ENCODE assay signal across 24 cellular contexts in genomic region chr7:139389091-139389490, GRCh38. TPM values are rescaled to one million over a fixed set of nuclear protein-coding genes. Genes with fewer than 3 reads are reported as not detected.
A peak's percentile ranks its signal among the peaks of the same experiment; 100 is the strongest.
DNase-seq lines count a peak whose midpoint lies in the region; ATAC-seq, FAIRE-seq and TF ChIP-seq lines count a peak whose summit lies in the region.
"Had no signal": no experiment of that assay in that cellular context is flagged by ENCODE, and none has a peak within 500 bp of the region (broad histone marks: within the 10 kb centered on the region; RNA-seq: fewer than 3 reads in every experiment).

No MANE protein-coding gene starts in this region.

- no peak overlapping the region for H3K9ac ChIP-seq in K562 (ENCODE audit: insufficient read depth in 1 of 2, low read depth in 2 of 2, low read length in 2 of 2)

- H3K36me3 ChIP-seq in K562 (ENCODE audit: control insufficient read depth, insufficient read depth, low read length) (peaks cover 81% of the 10 kb centered on the region), thyroid gland (peaks cover 0 to under 1% of the 10 kb centered on the region in 2 donors)

- H3K9me3 Mint-ChIP-seq in activated naive CD8-positive, alpha-beta T cell (ENCODE audit: low read depth): no peaks in the 10 kb centered on the region
- H3K9me3 Mint-ChIP-seq in activated naive CD8-positive, alpha-beta T cell treated with anti-CD3 and anti-CD28 coated beads, Interleukin-2, amount 50 U/mL, for 24 hours: no peaks in the 10 kb centered on the region
- no peaks in the 10 kb centered on the region for H3K9me3 Mint-ChIP-seq in T-cell
- H3K9me3 Mint-ChIP-seq in activated T-helper 2 cell treated with anti-CD3 and anti-CD28 coated beads, Interferon-gamma antibody, Interleukin-2, Interleukin-4, amounts not matched to agents 10 μg/mL and 5 μg/mL and 100 μg/mL, durations not matched to agents 14 hours and 24 hours and 36 hours: no peaks in the 10 kb centered on the region

- H3K4me3 Mint-ChIP-seq in activated naive CD8-positive, alpha-beta T cell: no peak overlapping the region
- H3K4me3 Mint-ChIP-seq in activated naive CD8-positive, alpha-beta T cell treated with anti-CD3 and anti-CD28 coated beads, Interleukin-2, amount 50 U/mL, for 24 hours: no peak overlapping the region
- no peak overlapping the region for H3K4me3 Mint-ChIP-seq in T-cell
- H3K4me3 Mint-ChIP-seq in activated T-helper 2 cell treated with anti-CD3 and anti-CD28 coated beads, Interferon-gamma antibody, Interleukin-2, Interleukin-4, amounts not matched to agents 10 μg/mL and 5 μg/mL and 100 μg/mL, durations not matched to agents 14 hours and 24 hours and 36 hours (ENCODE audit: low read depth): no peak overlapping the region
- H3K4me3 Mint-ChIP-seq: CD4-positive, CD25-positive, alpha-beta regulatory T cell had no signal

- H3K36me3 Mint-ChIP-seq in activated naive CD8-positive, alpha-beta T cell: peaks cover 10% of the 10 kb centered on the region
- peaks cover 63% of the 10 kb centered on the region for H3K36me3 Mint-ChIP-seq in activated naive CD8-positive, alpha-beta T cell treated with anti-CD3 and anti-CD28 coated beads, Interleukin-2, amount 50 U/mL, for 24 hours (ENCODE audit: low read depth)
- H3K36me3 Mint-ChIP-seq in T-cell: peaks cover 30% of the 10 kb centered on the region
- peaks cover 61% of the 10 kb centered on the region for H3K36me3 Mint-ChIP-seq in activated T-helper 2 cell treated with anti-CD3 and anti-CD28 coated beads, Interferon-gamma antibody, Interleukin-2, Interleukin-4, amounts not matched to agents 10 μg/mL and 5 μg/mL and 100 μg/mL, durations not matched to agents 14 hours and 24 hours and 36 hours (ENCODE audit: low read depth)

- H3K4me1 ChIP-seq in K562 (replicated peaks in 1 of 2; ENCODE audit: control insufficient read depth in 2 of 2, insufficient read depth in 2 of 2, low read length in 2 of 2) (peaks cover 0 to 4% of the 10 kb centered on the region in 2 experiments; a peak in 2 of 5 replicates), thyroid gland (peaks cover 34 to 38% of the 10 kb centered on the region in 2 donors)
- H3K4me1 ChIP-seq: BE2C had no signal

- H3K4me3 ChIP-seq in K562: no peak overlapping the region
- H3K4me3 ChIP-seq in thyroid gland (replicated peaks in 1 of 3): no peak overlapping the region

- no peak overlapping the region for H3K27ac ChIP-seq in K562 (ENCODE audit: extremely low read depth, low read depth, low read length)
- peak overlapping the region; percentile 16 to 68 (median 47) for H3K27ac ChIP-seq in thyroid gland

- intact Hi-C loops in K562 (cut with micrococcal nuclease): no loop called here
- intact Hi-C loops in thyroid gland (cut with DNase I): no loop called here
- intact Hi-C loops in activated T-helper 2 cell treated with anti-CD3 and anti-CD28 coated beads, Interferon-gamma antibody, Interleukin-2, Interleukin-4, amounts not matched to agents 10 μg/mL and 5 μg/mL and 100 μg/mL, durations not matched to agents 14 hours and 24 hours and 36 hours (cut with micrococcal nuclease): no loop called here

- no peak for FAIRE-seq in K562 (lab: Jason Lieb, UNC)
- FAIRE-seq: A204.1, GM12891, RCC 7860 had no signal

- TF ChIP-seq POLR2A in K562 (conservative IDR thresholded peaks at IDR 0.05) (no peak), thyroid gland (IDR thresholded peaks at IDR 0.05) (no peak)

- H3K27me3 ChIP-seq in K562 (ENCODE audit: control insufficient read depth in 2 of 2, insufficient read depth in 2 of 2, low read length in 2 of 2) (no peaks in the 10 kb centered on the region), thyroid gland (no peaks in the 10 kb centered on the region)
- H3K27me3 ChIP-seq: BE2C had no signal

- in situ Hi-C loops in K562 (cut with MboI): no loop called here

- no peaks in the 10 kb centered on the region for H3K27me3 Mint-ChIP-seq in activated naive CD8-positive, alpha-beta T cell
- no peaks in the 10 kb centered on the region for H3K27me3 Mint-ChIP-seq in activated naive CD8-positive, alpha-beta T cell treated with anti-CD3 and anti-CD28 coated beads, Interleukin-2, amount 50 U/mL, for 24 hours
- no peaks in the 10 kb centered on the region for H3K27me3 Mint-ChIP-seq in T-cell
- no peaks in the 10 kb centered on the region for H3K27me3 Mint-ChIP-seq in activated T-helper 2 cell treated with anti-CD3 and anti-CD28 coated beads, Interferon-gamma antibody, Interleukin-2, Interleukin-4, amounts not matched to agents 10 μg/mL and 5 μg/mL and 100 μg/mL, durations not matched to agents 14 hours and 24 hours and 36 hours (ENCODE audit: low read depth)
- H3K27me3 Mint-ChIP-seq: CD4-positive, CD25-positive, alpha-beta regulatory T cell had no signal

- TF ChIP-seq EP300 in K562 (IDR thresholded peaks at IDR 0.05; ENCODE audit: low read length): no peak

- no TSS peak for BruUV-seq in K562 (replicated peaks; lab: Mats Ljungman, UMichigan)

- no peaks in the 10 kb centered on the region for H4K20me1 ChIP-seq in K562 (replicated peaks; ENCODE audit: control insufficient read depth, insufficient read depth, low read length)

- no peaks in the 10 kb centered on the region for H3K9me1 ChIP-seq in K562 (ENCODE audit: control insufficient read depth, insufficient read depth, low read length)

- no peak for TF ChIP-seq RAD21 in K562 (CRISPR knock-in tag; conservative IDR thresholded peaks at IDR 0.05 in 1 of 2, IDR thresholded peaks at IDR 0.05 in 1 of 2)

- no peak overlapping the region for H3K4me2 ChIP-seq in K562 (ENCODE audit: insufficient read depth, low read length)

- TF ChIP-seq CTCF in K562 (IDR thresholded peaks at IDR 0.05 in 2 of 3, conservative IDR thresholded peaks at IDR 0.05 in 1 of 3; ENCODE audit: insufficient read depth in 2 of 3, low read depth in 1 of 3, low read length in 3 of 3) (no peak), thyroid gland (IDR thresholded peaks at IDR 0.05) (no peak)

- H3K27ac Mint-ChIP-seq in activated naive CD8-positive, alpha-beta T cell: peak overlapping the region; percentile 41
- H3K27ac Mint-ChIP-seq in activated naive CD8-positive, alpha-beta T cell treated with anti-CD3 and anti-CD28 coated beads, Interleukin-2, amount 50 U/mL, for 24 hours: no peak overlapping the region
- H3K27ac Mint-ChIP-seq in T-cell: peak overlapping the region; percentile 13 to 35
- no peak overlapping the region for H3K27ac Mint-ChIP-seq in activated T-helper 2 cell treated with anti-CD3 and anti-CD28 coated beads, Interferon-gamma antibody, Interleukin-2, Interleukin-4, amounts not matched to agents 10 μg/mL and 5 μg/mL and 100 μg/mL, durations not matched to agents 14 hours and 24 hours and 36 hours

- no peak overlapping the region for H2AFZ ChIP-seq in K562 (ENCODE audit: low read depth, low read length)

- WGBS in K562 (ENCODE audit: insufficient coverage, low coverage, missing lambda C conversion rate): 85% methylated on average over 3 of the region's 3 CpGs
- 68 to 76% methylated on average over 3 of the region's 3 CpGs for WGBS in thyroid gland, 2 donors

- H3K4me1 Mint-ChIP-seq in activated naive CD8-positive, alpha-beta T cell (ENCODE audit: low read depth): peaks cover 30% of the 10 kb centered on the region
- H3K4me1 Mint-ChIP-seq in activated naive CD8-positive, alpha-beta T cell treated with anti-CD3 and anti-CD28 coated beads, Interleukin-2, amount 50 U/mL, for 24 hours: peaks cover 21% of the 10 kb centered on the region
- H3K4me1 Mint-ChIP-seq in T-cell: peaks cover 19 to 38% (median 37%) of the 10 kb centered on the region in 3 donors
- H3K4me1 Mint-ChIP-seq in activated T-helper 2 cell treated with anti-CD3 and anti-CD28 coated beads, Interferon-gamma antibody, Interleukin-2, Interleukin-4, amounts not matched to agents 10 μg/mL and 5 μg/mL and 100 μg/mL, durations not matched to agents 14 hours and 24 hours and 36 hours (ENCODE audit: low read depth): peaks cover 14% of the 10 kb centered on the region

- peaks cover 83% of the 10 kb centered on the region for H3K79me2 ChIP-seq in K562 (ENCODE audit: control insufficient read depth, insufficient read depth, low read length)

- no peak for DNase-seq in activated naive CD8-positive, alpha-beta T cell treated with anti-CD3 and anti-CD28 coated beads, Interleukin-2, amount 50 U/mL, for 24 hours
- no peak for DNase-seq in T-cell
- DNase-seq in K562 (ENCODE audit: extremely low read depth in 1 of 4, low spot score in 3 of 4): no peak
- no peak for DNase-seq in thyroid gland
- DNase-seq in activated T-helper 2 cell treated with anti-CD3 and anti-CD28 coated beads, Interferon-gamma antibody, Interleukin-2, Interleukin-4, amounts not matched to agents 10 μg/mL and 5 μg/mL and 100 μg/mL, durations not matched to agents 14 hours and 24 hours and 36 hours (ENCODE audit: low spot score): no peak
- DNase-seq: BE2C; CD4-positive, CD25-positive, alpha-beta regulatory T cell; DMS53; GOT3; KBM-7; MV-4-11; NCI-H1417; NCI-H187; NCI-H2107; NCI-H510A; NCI-H748 treated with DMSO at 0.1 percent for 48 hours; NK-92 treated with Interleukin-12 subunit alpha and Interleukin-12 subunit beta, amount 100 ng/mL, for 24 hours had no signal

- CTCF ChIA-PET in T-cell (lab: Charles Lee) (interaction anchor here in 1 of 2 donors (0.7 to 0.8 kb wide), 2 partner anchors 9 to 13 kb away, joined by 3 to 4 read pairs; no protein-coding TSS in a partner anchor), K562 (lab: Yijun Ruan, JAX; ENCODE audit: low intra/inter-chr PET ratio) (no interaction called here)

- no peak for ATAC-seq in activated naive CD8-positive, alpha-beta T cell treated with anti-CD3 and anti-CD28 coated beads, Interleukin-2, amount 50 U/mL, for 24 hours
- ATAC-seq in T-cell (replicated peaks in 1 of 4): no peak
- no peak for ATAC-seq in K562
- no peak for ATAC-seq in GM21825 (IDR thresholded peaks at IDR 0.05; ENCODE audit: unreplicated experiment)
- ATAC-seq: HCT116, Right ventricle myocardium inferior had no signal

- H3K9me3 ChIP-seq in K562 (replicated peaks; ENCODE audit: control insufficient read depth, insufficient read depth, low read depth, low read length) (no peaks in the 10 kb centered on the region), thyroid gland (no peaks in the 10 kb centered on the region)
- H3K9me3 ChIP-seq: BE2C had no signal

- POLR2A ChIA-PET in T-cell (lab: Charles Lee): interaction anchor here (0.7 to 0.9 kb wide), 5 partner anchors 11 to 22 kb away, joined by 3 to 6 read pairs (median 4); no protein-coding TSS in a partner anchor
- POLR2A ChIA-PET in K562 (lab: Yijun Ruan, JAX): interaction anchor here (0.9 to 1.2 kb wide), 2 partner anchors 11 to 30 kb away, joined by 3 to 5 read pairs; partner anchors contain the start of gene LUC7L2

RNA-seq across cellular contexts. Expression of gene LUC7L2, which starts 29.4 kb away (rescaled TPM):
- total RNA-seq in T-cell (100 to 1,000 TPM; 131 to 169 (median 142) TPM), K562 (2014; rRNA removed) (110 and 119 TPM in 2 replicates), K562 (2014; rRNA removed; fragmentation: Illumina TruSeq; extraction: Trizol) (144 and 164 TPM in 2 replicates), K562 (2015; rRNA removed; fragmentation: Illumina TruSeq; extraction: Trizol) (141 and 144 TPM in 2 replicates), K562 (2021) (198 and 207 TPM in 2 replicates), thyroid gland (100 to 1,000 TPM; 125 to 179 (median 145) TPM)
- total RNA-seq in K562 (2011; cell fraction: chromatin; rRNA removed; ENCODE audit: low replicate concordance): 93.5 and 286 TPM in 2 replicates
- total RNA-seq in K562 (2011; cell fraction: nucleolus; rRNA removed): 133 and 154 TPM in 2 replicates
- total RNA-seq in K562 (2011; cell fraction: nucleoplasm; rRNA removed): 161 and 217 TPM in 2 replicates
- polyA plus RNA-seq in K562 (2011; rRNA removed) (95.0 and 115 TPM in 2 replicates), K562 (2014; fragmentation: Illumina TruSeq; extraction: Trizol) (137 and 168 TPM in 2 replicates), K562 (2014; fragmentation: Nextera tagmentation; extraction: Ambion mirVana) (10 to 100 TPM; 56.1 to 66.5 TPM), K562 (2014; rRNA removed) (117 and 144 TPM in 2 replicates)
- polyA plus RNA-seq in K562 (2011; cell fraction: cytosol; rRNA removed): 61.1 and 102 TPM in 2 replicates
- 137 and 144 TPM in 2 replicates for polyA plus RNA-seq in K562 (2011; cell fraction: nucleus; rRNA removed)
- 102 and 214 TPM in 2 replicates for polyA plus RNA-seq in K562 (2012)
- 121 and 164 TPM in 2 replicates for polyA minus RNA-seq in K562 (2011; rRNA and poly(A)+ RNA removed)
- 55.3 and 77.4 TPM in 2 replicates for polyA minus RNA-seq in K562 (2011; cell fraction: cytosol; rRNA and poly(A)+ RNA removed)
- polyA minus RNA-seq in K562 (2011; cell fraction: nucleus; rRNA and poly(A)+ RNA removed): 193 and 262 TPM in 2 replicates
- 150 and 151 TPM in 2 replicates for total RNA-seq in activated T-helper 2 cell treated with anti-CD3 and anti-CD28 coated beads, Interferon-gamma antibody, Interleukin-2, Interleukin-4, amounts not matched to agents 10 μg/mL and 5 μg/mL and 100 μg/mL, durations not matched to agents 14 hours and 24 hours and 36 hours

RNA-seq across cellular contexts. Expression of gene FMC1, which starts 48.0 kb away (rescaled TPM):
- total RNA-seq in T-cell (1 to 10 TPM; 3.1 to 9.8 (median 8.5) TPM), K562 (2014; rRNA removed) (25.8 and 28.6 TPM in 2 replicates), K562 (2014; rRNA removed; fragmentation: Illumina TruSeq; extraction: Trizol) (16.8 and 26.1 TPM in 2 replicates), K562 (2015; rRNA removed; fragmentation: Illumina TruSeq; extraction: Trizol) (12.1 and 14.0 TPM in 2 replicates), K562 (2021) (29.0 TPM in 2 replicates), thyroid gland (10 to 100 TPM; 11.9 to 26.4 (median 23.0) TPM)
- total RNA-seq in K562 (2011; cell fraction: chromatin; rRNA removed; ENCODE audit: low replicate concordance): 10.0 and 12.5 TPM in 2 replicates
- 17.1 and 19.0 TPM in 2 replicates for total RNA-seq in K562 (2011; cell fraction: nucleolus; rRNA removed)
- 19.2 and 21.5 TPM in 2 replicates for total RNA-seq in K562 (2011; cell fraction: nucleoplasm; rRNA removed)
- polyA plus RNA-seq in K562 (2011; rRNA removed) (30.6 and 49.5 TPM in 2 replicates), K562 (2014; fragmentation: Illumina TruSeq; extraction: Trizol) (14.1 and 25.3 TPM in 2 replicates), K562 (2014; fragmentation: Nextera tagmentation; extraction: Ambion mirVana) (100 to 1,000 TPM; 112 to 116 TPM), K562 (2014; rRNA removed) (35.3 and 37.8 TPM in 2 replicates)
- polyA plus RNA-seq in K562 (2011; cell fraction: cytosol; rRNA removed): 37.2 and 46.5 TPM in 2 replicates
- 32.2 and 54.0 TPM in 2 replicates for polyA plus RNA-seq in K562 (2011; cell fraction: nucleus; rRNA removed)
- polyA plus RNA-seq in K562 (2012): 42.5 and 51.0 TPM in 2 replicates
- 7.4 and 8.4 TPM in 2 replicates for polyA minus RNA-seq in K562 (2011; rRNA and poly(A)+ RNA removed)
- polyA minus RNA-seq in K562 (2011; cell fraction: cytosol; rRNA and poly(A)+ RNA removed): 5.2 and 8.2 TPM in 2 replicates
- 4.3 and 8.8 TPM in 2 replicates for polyA minus RNA-seq in K562 (2011; cell fraction: nucleus; rRNA and poly(A)+ RNA removed)
- total RNA-seq in activated T-helper 2 cell treated with anti-CD3 and anti-CD28 coated beads, Interferon-gamma antibody, Interleukin-2, Interleukin-4, amounts not matched to agents 10 μg/mL and 5 μg/mL and 100 μg/mL, durations not matched to agents 14 hours and 24 hours and 36 hours: 7.2 and 7.5 TPM in 2 replicates

Comparison
In these comparisons a context has a peak if more than half of its experiments do, and no peak if none do; other contexts are left out.
1. H3K27ac Mint-ChIP-seq: peak in activated naive CD8-positive, alpha-beta T cell (single experiment) and T-cell (2 of 2); none in activated naive CD8-positive, alpha-beta T cell treated with anti-CD3 and anti-CD28 coated beads, Interleukin-2, amount 50 U/mL, for 24 hours (single experiment) and activated T-helper 2 cell treated with anti-CD3 and anti-CD28 coated beads, Interferon-gamma antibody, Interleukin-2, Interleukin-4, amounts not matched to agents 10 μg/mL and 5 μg/mL and 100 μg/mL, durations not matched to agents 14 hours and 24 hours and 36 hours (single experiment).